6 cellular contexts compared by ENCODE assay signal in genomic region chr5:1575491-1575890, GRCh38. TPM values are rescaled to one million over a fixed set of nuclear protein-coding genes. Genes with fewer than 3 reads are reported as not detected.
A peak's percentile ranks its signal among the peaks of the same experiment; 100 is the strongest.
DNase-seq lines count a peak whose midpoint lies in the region; ATAC-seq, FAIRE-seq and TF ChIP-seq lines count a peak whose summit lies in the region.
"Not testable (repeated sequence)": the region's sequence is repeated elsewhere in the genome, so short reads cannot be mapped to it uniquely, and the experiment has no call there.

No MANE protein-coding gene starts in this region.

- not testable (repeated sequence) for TF ChIP-seq CTCF in KMS-11 (conservative IDR thresholded peaks at IDR 0.05; ENCODE audit: low read depth, low read length); MM.1S (IDR thresholded peaks at IDR 0.05; ENCODE audit: low read length); mammary epithelial cell (conservative IDR thresholded peaks at IDR 0.05 in 1 of 2, IDR thresholded peaks at IDR 0.05 in 1 of 2; ENCODE audit: extremely low read depth in 1 of 2, insufficient read depth in 1 of 2, low read depth in 1 of 2, low read length in 2 of 2)

- FAIRE-seq in small intestine (lab: Jason Lieb, UNC) = not testable (repeated sequence)

- not testable (repeated sequence) for H4K20me1 ChIP-seq in KMS-11 (ENCODE audit: insufficient read depth); MM.1S (ENCODE audit: insufficient read depth, low read length); mammary epithelial cell (ENCODE audit: insufficient read depth, low read length)

- not testable (repeated sequence) for H3K27me3 ChIP-seq in KMS-11 (ENCODE audit: insufficient read depth, low read depth); MM.1S (replicated peaks; ENCODE audit: insufficient read depth, low read length); mammary epithelial cell (ENCODE audit: insufficient read depth, low read length); small intestine (ENCODE audit: control insufficient read depth in 2 of 2, insufficient read depth in 2 of 2, low read length in 2 of 2)

- not testable (repeated sequence) for H3K9me3 Mint-ChIP-seq in activated naive CD8-positive, alpha-beta T cell treated with anti-CD3 and anti-CD28 coated beads, Interleukin-2, amount 10 ng/mL, durations not matched to agents 7 days and 5 days; dendritic cell treated with granulocyte-macrophage colony-stimulating factor and Interleukin-4, amounts not matched to agents 40 ng/mL and 50 ng/mL, for 4 days

- intact Hi-C loops in mammary epithelial cell (cut with micrococcal nuclease); dendritic cell treated with granulocyte-macrophage colony-stimulating factor and Interleukin-4, amounts not matched to agents 40 ng/mL and 50 ng/mL, for 4 days (cut with micrococcal nuclease): not testable (repeated sequence)

- not testable (repeated sequence) for H3K4me3 ChIP-seq in KMS-11 (IDR thresholded peaks at IDR 0.05; ENCODE audit: insufficient read depth, low read depth, low read length); MM.1S (ENCODE audit: low read length); mammary epithelial cell (replicated peaks in 1 of 3; ENCODE audit: insufficient read depth in 1 of 3, low read depth in 2 of 3, low read length in 3 of 3); small intestine (ENCODE audit: low read depth in 1 of 2, low read length in 2 of 2)

- not testable (repeated sequence) for BruUV-seq in mammary epithelial cell (replicated peaks; lab: Mats Ljungman, UMichigan)

- DNase-seq in MM.1S (peak; percentile 58), mammary epithelial cell (peak; percentile 11), small intestine (peak; percentile 15)
- not testable (repeated sequence) for DNase-seq in activated naive CD8-positive, alpha-beta T cell treated with anti-CD3 and anti-CD28 coated beads, Interleukin-2, amount 10 ng/mL, durations not matched to agents 7 days and 5 days

- not testable (repeated sequence) for H3K9ac ChIP-seq in KMS-11; MM.1S (ENCODE audit: low read length); mammary epithelial cell (ENCODE audit: insufficient read depth, low read length)

- not testable (repeated sequence) for H3K9me3 ChIP-seq in MM.1S (replicated peaks; ENCODE audit: insufficient read depth, low read length); mammary epithelial cell (replicated peaks; ENCODE audit: insufficient read depth, low read length); small intestine (ENCODE audit: control insufficient read depth, low read depth)

- CTCF ChIA-PET in mammary epithelial cell (lab: Charles Lee; ENCODE audit: low non-redundant PET) = not testable (repeated sequence)

- H3K4me1 Mint-ChIP-seq in activated naive CD8-positive, alpha-beta T cell treated with anti-CD3 and anti-CD28 coated beads, Interleukin-2, amount 10 ng/mL, durations not matched to agents 7 days and 5 days = not testable (repeated sequence)
- peaks cover 22% of the 10 kb centered on the region for H3K4me1 Mint-ChIP-seq in dendritic cell treated with granulocyte-macrophage colony-stimulating factor and Interleukin-4, amounts not matched to agents 40 ng/mL and 50 ng/mL, for 4 days (ENCODE audit: low read depth)

- H3K36me3 ChIP-seq in KMS-11 (ENCODE audit: insufficient read depth); MM.1S (replicated peaks; ENCODE audit: insufficient read depth, low read length); mammary epithelial cell (ENCODE audit: insufficient read depth, low read length); small intestine (ENCODE audit: control insufficient read depth in 2 of 2, insufficient read depth in 2 of 2, low read length in 2 of 2): not testable (repeated sequence)

- not testable (repeated sequence) for H3F3A ChIP-seq in MM.1S (ENCODE audit: insufficient read depth, low read length)

- in situ Hi-C loops in mammary epithelial cell (cut with MboI; ENCODE audit: low sequenced_read_pairs in 2 of 2) = not testable (repeated sequence)

- peak overlapping the region; percentile 30 for H3K27ac Mint-ChIP-seq in activated naive CD8-positive, alpha-beta T cell treated with anti-CD3 and anti-CD28 coated beads, Interleukin-2, amount 10 ng/mL, durations not matched to agents 7 days and 5 days
- peak overlapping the region; percentile 66 for H3K27ac Mint-ChIP-seq in dendritic cell treated with granulocyte-macrophage colony-stimulating factor and Interleukin-4, amounts not matched to agents 40 ng/mL and 50 ng/mL, for 4 days

- H3K9me2 ChIP-seq in MM.1S (replicated peaks; ENCODE audit: insufficient read depth, low read length) = not testable (repeated sequence)

- H3K27me3 Mint-ChIP-seq in activated naive CD8-positive, alpha-beta T cell treated with anti-CD3 and anti-CD28 coated beads, Interleukin-2, amount 10 ng/mL, durations not matched to agents 7 days and 5 days; dendritic cell treated with granulocyte-macrophage colony-stimulating factor and Interleukin-4, amounts not matched to agents 40 ng/mL and 50 ng/mL, for 4 days: not testable (repeated sequence)

- H3K4me2 ChIP-seq in KMS-11 = peak overlapping the region; percentile 84
- not testable (repeated sequence) for H3K4me2 ChIP-seq in MM.1S (ENCODE audit: low read depth, low read length); mammary epithelial cell (ENCODE audit: insufficient read depth, low read depth, low read length)

- dilution Hi-C loops in mammary epithelial cell (cut with HindIII; ENCODE audit: low sequenced_read_pairs) = not testable (repeated sequence)

- H3K4me1 ChIP-seq in KMS-11 (ENCODE audit: low read depth, poor library complexity, severe bottlenecking) = peaks cover 15% of the 10 kb centered on the region
- H3K4me1 ChIP-seq in MM.1S (ENCODE audit: low read length); mammary epithelial cell (ENCODE audit: insufficient read depth, low read length); small intestine (ENCODE audit: control insufficient read depth in 2 of 2, insufficient read depth in 1 of 2, low read depth in 1 of 2, low read length in 1 of 2): not testable (repeated sequence)

- 25% methylated on average over 5 of the region's 5 CpGs for WGBS in mammary epithelial cell (ENCODE audit: low coverage, missing lambda C conversion rate)
- 22 to 51% (median 45%) methylated on average over 5 of the region's 5 CpGs for WGBS in small intestine, 3 donors

- not testable (repeated sequence) for ATAC-seq in activated naive CD8-positive, alpha-beta T cell treated with anti-CD3 and anti-CD28 coated beads, Interleukin-2, amount 10 ng/mL, durations not matched to agents 7 days and 5 days (ENCODE audit: low read depth)

- peaks cover 29% of the 10 kb centered on the region for H3K36me3 Mint-ChIP-seq in activated naive CD8-positive, alpha-beta T cell treated with anti-CD3 and anti-CD28 coated beads, Interleukin-2, amount 10 ng/mL, durations not matched to agents 7 days and 5 days
- H3K36me3 Mint-ChIP-seq in dendritic cell treated with granulocyte-macrophage colony-stimulating factor and Interleukin-4, amounts not matched to agents 40 ng/mL and 50 ng/mL, for 4 days (ENCODE audit: low read depth) = peaks cover 42% of the 10 kb centered on the region

- peak overlapping the region; percentile 27; the same call in 1 of the 2 replicates for H3K27ac ChIP-seq in KMS-11
- peak overlapping the region; percentile 8; the same call in 1 of the 2 replicates for H3K27ac ChIP-seq in MM.1S (ENCODE audit: low read length)
- H3K27ac ChIP-seq in mammary epithelial cell (ENCODE audit: insufficient read depth, low read depth, low read length) = not testable (repeated sequence)
- peak overlapping the region in 1 of 2 donors; percentile 11 for H3K27ac ChIP-seq in small intestine (ENCODE audit: low read depth in 1 of 2, low read length in 1 of 2)

- POLR2A ChIA-PET in activated naive CD8-positive, alpha-beta T cell treated with anti-CD3 and anti-CD28 coated beads, Interleukin-2, amount 10 ng/mL, durations not matched to agents 7 days and 5 days (lab: Charles Lee) = not testable (repeated sequence)

- not testable (repeated sequence) for H3K4me3 Mint-ChIP-seq in activated naive CD8-positive, alpha-beta T cell treated with anti-CD3 and anti-CD28 coated beads, Interleukin-2, amount 10 ng/mL, durations not matched to agents 7 days and 5 days; dendritic cell treated with granulocyte-macrophage colony-stimulating factor and Interleukin-4, amounts not matched to agents 40 ng/mL and 50 ng/mL, for 4 days

- H2AFZ ChIP-seq in KMS-11 (ENCODE audit: low read depth); MM.1S (ENCODE audit: low read length); mammary epithelial cell (ENCODE audit: low read depth, low read length): not testable (repeated sequence)

- not testable (repeated sequence) for H3K79me2 ChIP-seq in KMS-11 (ENCODE audit: insufficient read depth, low read depth); MM.1S (ENCODE audit: low read length); mammary epithelial cell (ENCODE audit: insufficient read depth, low read length)

RNA-seq across cellular contexts. Expression of gene LPCAT1, which starts 51.7 kb away (rescaled TPM):
- 10 to 100 TPM; 70.8 to 72.2 TPM for total RNA-seq in activated naive CD8-positive, alpha-beta T cell treated with anti-CD3 and anti-CD28 coated beads, Interleukin-2, amount 10 ng/mL, durations not matched to agents 7 days and 5 days
- 10 to 100 TPM; 37.1 to 43.5 TPM for total RNA-seq in mammary epithelial cell
- 50.3 TPM for polyA plus RNA-seq in mammary epithelial cell
- 35.9 TPM for polyA minus RNA-seq in mammary epithelial cell
- polyA plus RNA-seq in small intestine = 10 to 100 TPM in 1 of 3 donors, 1 to 10 TPM in 2; 4.5 to 22.3 (median 5.1) TPM
